1 cellular context compared by ENCODE assay signal in genomic region chr1:31201871-31202270, GRCh38.
TF ChIP-seq lines count a peak whose summit lies in the region.

No MANE protein-coding gene starts in this region.

TF ChIP-seq in WTC11, 78 proteins besides CTCF, POLR2A, EP300 and RAD21 (continued from another document):
- TF ChIP-seq NR3C1 (CRISPR knock-in tag; conservative IDR thresholded peaks at IDR 0.05; ENCODE audit: low read depth): no peak
- TF ChIP-seq, protein P1, sequence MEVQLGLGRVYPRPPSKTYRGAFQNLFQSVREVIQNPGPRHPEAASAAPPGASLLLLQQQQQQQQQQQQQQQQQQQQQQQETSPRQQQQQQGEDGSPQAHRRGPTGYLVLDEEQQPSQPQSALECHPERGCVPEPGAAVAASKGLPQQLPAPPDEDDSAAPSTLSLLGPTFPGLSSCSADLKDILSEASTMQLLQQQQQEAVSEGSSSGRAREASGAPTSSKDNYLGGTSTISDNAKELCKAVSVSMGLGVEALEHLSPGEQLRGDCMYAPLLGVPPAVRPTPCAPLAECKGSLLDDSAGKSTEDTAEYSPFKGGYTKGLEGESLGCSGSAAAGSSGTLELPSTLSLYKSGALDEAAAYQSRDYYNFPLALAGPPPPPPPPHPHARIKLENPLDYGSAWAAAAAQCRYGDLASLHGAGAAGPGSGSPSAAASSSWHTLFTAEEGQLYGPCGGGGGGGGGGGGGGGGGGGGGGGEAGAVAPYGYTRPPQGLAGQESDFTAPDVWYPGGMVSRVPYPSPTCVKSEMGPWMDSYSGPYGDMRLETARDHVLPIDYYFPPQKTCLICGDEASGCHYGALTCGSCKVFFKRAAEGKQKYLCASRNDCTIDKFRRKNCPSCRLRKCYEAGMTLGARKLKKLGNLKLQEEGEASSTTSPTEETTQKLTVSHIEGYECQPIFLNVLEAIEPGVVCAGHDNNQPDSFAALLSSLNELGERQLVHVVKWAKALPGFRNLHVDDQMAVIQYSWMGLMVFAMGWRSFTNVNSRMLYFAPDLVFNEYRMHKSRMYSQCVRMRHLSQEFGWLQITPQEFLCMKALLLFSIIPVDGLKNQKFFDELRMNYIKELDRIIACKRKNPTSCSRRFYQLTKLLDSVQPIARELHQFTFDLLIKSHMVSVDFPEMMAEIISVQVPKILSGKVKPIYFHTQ (CRISPR knock-in tag; IDR thresholded peaks at IDR 0.05): no peak
